ENCODE assay signal across 31 cellular contexts in genomic region chr2:163142618-163143017, GRCh38.
DNase-seq lines count a peak whose midpoint lies in the region; ATAC-seq, FAIRE-seq and TF ChIP-seq lines count a peak whose summit lies in the region.
"Had no signal": no experiment of that assay in that cellular context is flagged by ENCODE, and none has a peak within 500 bp of the region (broad histone marks: within the 10 kb centered on the region; RNA-seq: fewer than 3 reads in every experiment).

No MANE protein-coding gene starts in this region.

- CTCF ChIA-PET in HepG2 (lab: Yijun Ruan, JAX; ENCODE audit: low intra/inter-chr PET ratio, low total read pairs): no interaction called here
- CTCF ChIA-PET in K562 (lab: Yijun Ruan, JAX; ENCODE audit: low intra/inter-chr PET ratio): no interaction called here

- H2AFZ ChIP-seq in HepG2 (ENCODE audit: low read length) (no peak overlapping the region), K562 (ENCODE audit: low read depth, low read length) (no peak overlapping the region)

- H3K9ac ChIP-seq in HepG2 (ENCODE audit: insufficient read depth, low read depth, low read length): no peak overlapping the region
- H3K9ac ChIP-seq in K562 (ENCODE audit: insufficient read depth in 1 of 2, low read depth in 2 of 2, low read length in 2 of 2): no peak overlapping the region
- H3K9ac ChIP-seq: BLaER1; BLaER1 treated with 17β-estradiol and CSF1 and Interleukin-3, amounts not matched to agents 10 nM and 100 nM had no signal

- TF ChIP-seq CTCF in HepG2 (CRISPR knock-in tag; IDR thresholded peaks at IDR 0.05): no peak
- TF ChIP-seq CTCF in right lobe of liver (IDR thresholded peaks at IDR 0.05): no peak
- no peak for TF ChIP-seq CTCF in K562 (IDR thresholded peaks at IDR 0.05 in 2 of 3, conservative IDR thresholded peaks at IDR 0.05 in 1 of 3; ENCODE audit: insufficient read depth in 2 of 3, low read depth in 1 of 3, low read length in 3 of 3)

- H3K79me2 ChIP-seq in HepG2 (ENCODE audit: insufficient read depth, low read length) (no peaks in the 10 kb centered on the region), K562 (ENCODE audit: control insufficient read depth, insufficient read depth, low read length) (no peaks in the 10 kb centered on the region)

- no TSS peak for BruUV-seq in HepG2 (replicated peaks; lab: Mats Ljungman, UMichigan)
- no TSS peak for BruUV-seq in K562 (replicated peaks; lab: Mats Ljungman, UMichigan)

- TF ChIP-seq POLR2A in HepG2 (IDR thresholded peaks at IDR 0.05; ENCODE audit: insufficient read depth in 1 of 2, low read depth in 2 of 2, low read length in 2 of 2) (no peak), right lobe of liver (IDR thresholded peaks at IDR 0.05) (no peak), K562 (conservative IDR thresholded peaks at IDR 0.05) (no peak)

- no peaks in the 10 kb centered on the region for H3K4me1 ChIP-seq in HepG2 (ENCODE audit: insufficient read depth, low read length)
- no peaks in the 10 kb centered on the region for H3K4me1 ChIP-seq in right lobe of liver
- no peaks in the 10 kb centered on the region for H3K4me1 ChIP-seq in K562 (replicated peaks in 1 of 2; ENCODE audit: control insufficient read depth in 2 of 2, insufficient read depth in 2 of 2, low read length in 2 of 2)
- H3K4me1 ChIP-seq: A549; BE2C; BLaER1; BLaER1 treated with 17β-estradiol and CSF1 and Interleukin-3, amounts not matched to agents 10 nM and 100 nM; Caco-2 had no signal

- DNase-seq in HepG2 (ENCODE audit: low spot score) (no peak), right lobe of liver (no peak), K562 (ENCODE audit: extremely low read depth in 1 of 4, low spot score in 3 of 4) (no peak)
- DNase-seq: 8988T; ACHN; AML-193; BE2C; C1 segment of cervical spinal cord; Caco-2; Calu3; CD4-positive, alpha-beta memory T cell; CD4-positive, alpha-beta T cell; CD4-positive, CD25-positive, alpha-beta regulatory T cell; CD8-positive, alpha-beta memory T cell; CD8-positive, alpha-beta T cell; COR-L47; DMS 273 treated with DMSO at 0.1 percent for 48 hours; DMS153; DMS53; DMS79; DMS79 treated with DMSO at 0.1 percent for 48 hours; DND-41; EL had no signal

- POLR2A ChIA-PET in HepG2 (lab: Yijun Ruan, JAX): no interaction called here
- POLR2A ChIA-PET in K562 (lab: Yijun Ruan, JAX): no interaction called here

- in situ Hi-C loops in HepG2 (cut with HindIII; ENCODE audit: extremely low pct_ligation_motif_present, low pct_unique_long_range_greater_than_20kb): no loop called here
- in situ Hi-C loops in K562 (cut with MboI): no loop called here

- H3K36me3 ChIP-seq in HepG2 (replicated peaks in 1 of 2; ENCODE audit: control insufficient read depth in 1 of 2, insufficient read depth in 2 of 2, low read length in 2 of 2) (no peaks in the 10 kb centered on the region), right lobe of liver (no peaks in the 10 kb centered on the region), K562 (ENCODE audit: control insufficient read depth, insufficient read depth, low read length) (no peaks in the 10 kb centered on the region)
- H3K36me3 ChIP-seq: BE2C; BLaER1; BLaER1 treated with 17β-estradiol and CSF1 and Interleukin-3, amounts not matched to agents 10 nM and 100 nM had no signal

- no peaks in the 10 kb centered on the region for H3K9me1 ChIP-seq in K562 (ENCODE audit: control insufficient read depth, insufficient read depth, low read length)

- H4K20me1 ChIP-seq in HepG2 (ENCODE audit: insufficient read depth, low read length): no peaks in the 10 kb centered on the region
- H4K20me1 ChIP-seq in K562 (replicated peaks; ENCODE audit: control insufficient read depth, insufficient read depth, low read length): no peaks in the 10 kb centered on the region
- H4K20me1 ChIP-seq: BLaER1; BLaER1 treated with 17β-estradiol and CSF1 and Interleukin-3, amounts not matched to agents 10 nM and 100 nM had no signal

- FAIRE-seq in HepG2 (lab: Jason Lieb, UNC) (no peak), K562 (lab: Jason Lieb, UNC) (no peak)
- FAIRE-seq: A204.1, A549, D721Med had no signal

- H3K4me2 ChIP-seq in HepG2 (ENCODE audit: low read depth, low read length): no peak overlapping the region
- H3K4me2 ChIP-seq in K562 (ENCODE audit: insufficient read depth, low read length): no peak overlapping the region
- H3K4me2 ChIP-seq: A549; BLaER1; BLaER1 treated with 17β-estradiol and CSF1 and Interleukin-3, amounts not matched to agents 10 nM and 100 nM had no signal

- ATAC-seq in HepG2 (no peak), right lobe of liver (no peak), K562 (no peak), GM21576 (IDR thresholded peaks at IDR 0.05; ENCODE audit: unreplicated experiment) (no peak)
- ATAC-seq: A549; CD8-positive, alpha-beta T cell had no signal

- no peak overlapping the region for H3K4me3 ChIP-seq in HepG2 (replicated peaks in 1 of 3; ENCODE audit: insufficient read depth in 1 of 3, low read depth in 2 of 3, low read length in 3 of 3)
- no peak overlapping the region for H3K4me3 ChIP-seq in right lobe of liver
- H3K4me3 ChIP-seq in K562: no peak overlapping the region
- H3K4me3 ChIP-seq: A549; BLaER1; BLaER1 treated with 17β-estradiol and CSF1 and Interleukin-3, amounts not matched to agents 10 nM and 100 nM had no signal

- intact Hi-C loops in HepG2 (cut with micrococcal nuclease; ENCODE audit: unreplicated experiment) (no loop called here), right lobe of liver (cut with DNase I) (no loop called here), K562 (cut with micrococcal nuclease) (no loop called here)

- TF ChIP-seq RAD21 in HepG2 (CRISPR knock-in tag; IDR thresholded peaks at IDR 0.05): no peak
- no peak for TF ChIP-seq RAD21 in K562 (CRISPR knock-in tag; conservative IDR thresholded peaks at IDR 0.05 in 1 of 2, IDR thresholded peaks at IDR 0.05 in 1 of 2)

- H3K9me3 ChIP-seq in HepG2 (ENCODE audit: low read length) (peaks cover 23% of the 10 kb centered on the region), right lobe of liver (no peaks in the 10 kb centered on the region), K562 (replicated peaks; ENCODE audit: control insufficient read depth, insufficient read depth, low read depth, low read length) (no peaks in the 10 kb centered on the region)
- H3K9me3 ChIP-seq: A549, BE2C, Caco-2 had no signal

- H3K27ac ChIP-seq in HepG2 (ENCODE audit: extremely low read length, insufficient read depth, low read length) (no peak overlapping the region), right lobe of liver (no peak overlapping the region), K562 (ENCODE audit: extremely low read depth, low read depth, low read length) (no peak overlapping the region)
- H3K27ac ChIP-seq: 22Rv1; A549; BLaER1; BLaER1 treated with 17β-estradiol and CSF1 and Interleukin-3, amounts not matched to agents 10 nM and 100 nM; C4-2B had no signal

- TF ChIP-seq EP300 in HepG2 (IDR thresholded peaks at IDR 0.05; ENCODE audit: low read depth in 2 of 2, low read length in 2 of 2) (no peak), HepG2 (CRISPR knock-in tag; IDR thresholded peaks at IDR 0.05; ENCODE audit: borderline replicate concordance) (no peak), K562 (IDR thresholded peaks at IDR 0.05; ENCODE audit: low read length) (no peak)

- no peaks in the 10 kb centered on the region for H3K27me3 ChIP-seq in HepG2 (ENCODE audit: control insufficient read depth in 1 of 2, insufficient read depth in 2 of 2, low read length in 2 of 2)
- H3K27me3 ChIP-seq in right lobe of liver: no peaks in the 10 kb centered on the region
- no peaks in the 10 kb centered on the region for H3K27me3 ChIP-seq in K562 (ENCODE audit: control insufficient read depth in 2 of 2, insufficient read depth in 2 of 2, low read length in 2 of 2)
- H3K27me3 ChIP-seq: BE2C; BLaER1; BLaER1 treated with 17β-estradiol and CSF1 and Interleukin-3, amounts not matched to agents 10 nM and 100 nM had no signal

- WGBS in HepG2 (ENCODE audit: low lambda C conversion rate): 25% methylated on average over 2 of the region's 2 CpGs
- WGBS in right lobe of liver (ENCODE audit: insufficient coverage, low coverage, low lambda C conversion rate, missing lambda C conversion rate): 85% methylated on average over 2 of the region's 2 CpGs
- WGBS in K562 (ENCODE audit: insufficient coverage, low coverage, missing lambda C conversion rate): 2% methylated on average over 2 of the region's 2 CpGs

TF ChIP-seq in HepG2, 621 proteins besides CTCF, POLR2A, EP300 and RAD21 (continues in another document):
- no peak for TF ChIP-seq HNRNPUL1 (IDR thresholded peaks at IDR 0.05; ENCODE audit: low read depth, low read length)
- peak; percentile 83 for TF ChIP-seq RAD51 (IDR thresholded peaks at IDR 0.05; ENCODE audit: borderline replicate concordance)
- TF ChIP-seq ZBTB2 (CRISPR knock-in tag; IDR thresholded peaks at IDR 0.05; ENCODE audit: low read depth): no peak
- TF ChIP-seq KMT2B (CRISPR knock-in tag; IDR thresholded peaks at IDR 0.05): no peak
- no peak for TF ChIP-seq ZNF331 (CRISPR knock-in tag; IDR thresholded peaks at IDR 0.05)

TF ChIP-seq in K562, 482 proteins besides CTCF, POLR2A, EP300 and RAD21:
- TF ChIP-seq TFE3 (CRISPR knock-in tag; IDR thresholded peaks at IDR 0.05) (peak; percentile 92), HOXB6 (CRISPR knock-in tag; IDR thresholded peaks at IDR 0.05; ENCODE audit: borderline replicate concordance) (no peak)
TF ChIP-seq in K562: peak in this region for 1.

Comparison
In these comparisons a context has a peak if more than half of its experiments do, and no peak if none do; other contexts are left out.
1. Of the 241 proteins assayed by ChIP-seq in both HepG2 and K562: peak only in HepG2: RAD51; only in K562: TFE3; in both: none; in neither: 239.